Comparison of ENCODE assay signal across 8 cellular contexts in the genomic region with DNA sequence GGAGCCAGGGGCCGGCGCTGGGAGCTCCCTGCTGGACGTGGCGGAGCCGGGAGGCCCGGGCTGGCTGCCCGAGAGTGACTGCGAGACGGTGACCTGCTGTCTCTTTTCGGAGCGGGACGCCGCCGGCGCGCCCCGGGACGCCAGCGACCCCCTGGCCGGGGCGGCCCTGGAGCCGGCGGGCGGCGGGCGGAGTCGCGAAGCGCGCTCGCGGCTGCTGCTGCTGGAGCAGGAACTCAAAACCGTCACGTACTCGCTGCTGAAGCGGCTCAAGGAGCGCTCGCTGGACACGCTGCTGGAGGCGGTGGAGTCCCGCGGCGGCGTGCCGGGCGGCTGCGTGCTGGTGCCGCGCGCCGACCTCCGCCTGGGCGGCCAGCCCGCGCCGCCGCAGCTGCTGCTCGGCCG. TPM values are rescaled to one million over a fixed set of nuclear protein-coding genes. Genes with fewer than 3 reads are reported as not detected.
A peak's percentile ranks its signal among the peaks of the same experiment; 100 is the strongest.
DNase-seq lines count a peak whose midpoint lies in the region; ATAC-seq and TF ChIP-seq lines count a peak whose summit lies in the region.

No MANE protein-coding gene starts in this region.

- no peak for ATAC-seq in central memory CD8-positive, alpha-beta T cell (replicated peaks; ENCODE audit: extremely low read depth, poor library complexity, severe bottlenecking)
- no peak for ATAC-seq in stimulated activated naive B cell treated with anti-CD40 and anti-IgM and Interleukin-4, amounts not matched to agents 10 μg/mL and 1 μg/mL and 100 μg/mL, for 72 hours (replicated peaks)
- no peak for ATAC-seq in HG03108 (IDR thresholded peaks at IDR 0.05; ENCODE audit: unreplicated experiment)

- peaks cover 33% of the 10 kb centered on the region for H3K27me3 Mint-ChIP-seq in central memory CD8-positive, alpha-beta T cell
- H3K27me3 Mint-ChIP-seq in stimulated activated naive B cell treated with anti-CD40 and anti-IgM and Interleukin-4, amounts not matched to agents 10 μg/mL and 1 μg/mL and 100 μg/mL, for 72 hours = peaks cover 25 to 35% of the 10 kb centered on the region in 2 donors
- no peaks in the 10 kb centered on the region for H3K27me3 Mint-ChIP-seq in chondrocyte (ENCODE audit: low read depth)

- H2AFZ ChIP-seq in mesenchymal stem cell (ENCODE audit: low read depth, low read length) = no peak overlapping the region

- H3K4me1 Mint-ChIP-seq in central memory CD8-positive, alpha-beta T cell = peaks cover 22% of the 10 kb centered on the region
- peaks cover 11 to 24% of the 10 kb centered on the region in 2 donors for H3K4me1 Mint-ChIP-seq in stimulated activated naive B cell treated with anti-CD40 and anti-IgM and Interleukin-4, amounts not matched to agents 10 μg/mL and 1 μg/mL and 100 μg/mL, for 72 hours
- peaks cover 39% of the 10 kb centered on the region for H3K4me1 Mint-ChIP-seq in chondrocyte (ENCODE audit: low read depth)

- H2BK12ac ChIP-seq in mesenchymal stem cell (ENCODE audit: low read length in 2 of 2) = peak overlapping the region in 1 of 2 experiments; percentile 33

- H3K9ac ChIP-seq in mesenchymal stem cell (ENCODE audit: low read length) = peak overlapping the region; percentile 92

- H3K27ac ChIP-seq in mesenchymal stem cell (ENCODE audit: low read length, poor library complexity, severe bottlenecking) = no peak overlapping the region

- H3K4me2 ChIP-seq in mesenchymal stem cell (ENCODE audit: low read length, poor library complexity, severe bottlenecking) = peak overlapping the region; percentile 80

- no peak for TF ChIP-seq CTCF in chondrocyte (IDR thresholded peaks at IDR 0.05)

- under 1% methylated on average over 59 of the region's 59 CpGs for WGBS in mesenchymal stem cell

- no peaks in the 10 kb centered on the region for H3K27me3 ChIP-seq in MG63
- H3K27me3 ChIP-seq in mesenchymal stem cell (ENCODE audit: control insufficient read depth in 1 of 2, insufficient read depth in 1 of 2, low read length in 2 of 2) = no peaks in the 10 kb centered on the region

- no peak overlapping the region for H2BK5ac ChIP-seq in mesenchymal stem cell (ENCODE audit: low read depth, low read length, poor library complexity, severe bottlenecking)

- H3K27ac Mint-ChIP-seq in central memory CD8-positive, alpha-beta T cell (ENCODE audit: low read depth) = no peak overlapping the region
- H3K27ac Mint-ChIP-seq in stimulated activated naive B cell treated with anti-CD40 and anti-IgM and Interleukin-4, amounts not matched to agents 10 μg/mL and 1 μg/mL and 100 μg/mL, for 72 hours = no peak overlapping the region
- H3K27ac Mint-ChIP-seq in chondrocyte (ENCODE audit: unreplicated experiment) = no peak overlapping the region

- peak overlapping the region in 1 of 2 experiments; percentile 75 for H3K23ac ChIP-seq in mesenchymal stem cell (ENCODE audit: low read length in 2 of 2)

- peak overlapping the region; percentile 14 for H4K8ac ChIP-seq in mesenchymal stem cell (ENCODE audit: low read length)

- H3K36me3 ChIP-seq in MG63 = peaks cover 37% of the 10 kb centered on the region
- H3K36me3 ChIP-seq in mesenchymal stem cell (ENCODE audit: control insufficient read depth in 1 of 2, insufficient read depth in 2 of 2, low read depth in 1 of 2, low read length in 2 of 2) = peaks cover 6 to 31% of the 10 kb centered on the region in 2 experiments

- H3K4me3 ChIP-seq in MG63 = peak overlapping the region; percentile 75
- H3K4me3 ChIP-seq in mesenchymal stem cell (ENCODE audit: insufficient read depth in 1 of 2, low read depth in 1 of 2, low read length in 2 of 2) = peak overlapping the region; percentile 71 to 99

- H4K91ac ChIP-seq in mesenchymal stem cell (ENCODE audit: low read length) = no peak overlapping the region

- peak; percentile 28 for DNase-seq in ELF-1 (ENCODE audit: low read depth, low spot score)
- peak; percentile 34 for DNase-seq in MG63
- no peak for DNase-seq in central memory CD8-positive, alpha-beta T cell (ENCODE audit: low spot score in 2 of 2)
- DNase-seq in mesenchymal stem cell = peak; percentile 50
- no peak for DNase-seq in stimulated activated naive B cell treated with anti-CD40 and anti-IgM and Interleukin-4, amounts not matched to agents 10 μg/mL and 1 μg/mL and 100 μg/mL, for 72 hours
- DNase-seq in activated CD4-positive, CD25-positive, alpha-beta regulatory T cell treated with anti-CD3 and anti-CD28 coated beads, Interleukin-2, amount 50 U/mL, for 72 hours = no peak
- DNase-seq in chondrocyte (ENCODE audit: low spot score) = no peak

- H3K9me3 ChIP-seq in MG63 = no peaks in the 10 kb centered on the region
- no peaks in the 10 kb centered on the region for H3K9me3 ChIP-seq in mesenchymal stem cell (ENCODE audit: control insufficient read depth, low read length)

- H3K4ac ChIP-seq in mesenchymal stem cell (ENCODE audit: low read depth in 1 of 2, low read length in 2 of 2) = peak overlapping the region in 1 of 2 experiments; percentile 65

- peaks cover 20% of the 10 kb centered on the region for H3K79me1 ChIP-seq in mesenchymal stem cell (replicated peaks; ENCODE audit: low read length, poor library complexity, severe bottlenecking)

- H2BK120ac ChIP-seq in mesenchymal stem cell (ENCODE audit: low read depth, low read length) = no peak overlapping the region

- peak overlapping the region; percentile 67 to 80 for H3K14ac ChIP-seq in mesenchymal stem cell (ENCODE audit: low read length in 2 of 2)

- peaks cover 2% of the 10 kb centered on the region for H3K36me3 Mint-ChIP-seq in central memory CD8-positive, alpha-beta T cell (ENCODE audit: insufficient read depth)
- peaks cover 0 to 1% of the 10 kb centered on the region in 2 donors for H3K36me3 Mint-ChIP-seq in stimulated activated naive B cell treated with anti-CD40 and anti-IgM and Interleukin-4, amounts not matched to agents 10 μg/mL and 1 μg/mL and 100 μg/mL, for 72 hours
- H3K36me3 Mint-ChIP-seq in chondrocyte (ENCODE audit: low read depth) = peaks cover 1% of the 10 kb centered on the region

- peaks cover 41% of the 10 kb centered on the region for H3K4me1 ChIP-seq in mesenchymal stem cell (ENCODE audit: control insufficient read depth, insufficient read depth, low read depth, low read length)

- H3K18ac ChIP-seq in mesenchymal stem cell (ENCODE audit: low read depth in 1 of 2, low read length in 2 of 2) = peak overlapping the region; percentile 73 to 90

- peak overlapping the region; percentile 82 for H3K4me3 Mint-ChIP-seq in central memory CD8-positive, alpha-beta T cell
- H3K4me3 Mint-ChIP-seq in stimulated activated naive B cell treated with anti-CD40 and anti-IgM and Interleukin-4, amounts not matched to agents 10 μg/mL and 1 μg/mL and 100 μg/mL, for 72 hours = no peak overlapping the region
- no peak overlapping the region for H3K4me3 Mint-ChIP-seq in chondrocyte (ENCODE audit: unreplicated experiment)

- H2AK5ac ChIP-seq in mesenchymal stem cell (ENCODE audit: low read length, severe bottlenecking) = no peak overlapping the region

- H3K9me3 Mint-ChIP-seq in central memory CD8-positive, alpha-beta T cell = no peaks in the 10 kb centered on the region
- H3K9me3 Mint-ChIP-seq in stimulated activated naive B cell treated with anti-CD40 and anti-IgM and Interleukin-4, amounts not matched to agents 10 μg/mL and 1 μg/mL and 100 μg/mL, for 72 hours = no peaks in the 10 kb centered on the region
- no peaks in the 10 kb centered on the region for H3K9me3 Mint-ChIP-seq in chondrocyte (ENCODE audit: low read depth)

- peak overlapping the region; percentile 71 for H2BK15ac ChIP-seq in mesenchymal stem cell (ENCODE audit: low read depth, poor library complexity, severe bottlenecking)

RNA-seq across cellular contexts. Expression of gene SMAD6, which starts 1.5 kb away (rescaled TPM):
- total RNA-seq in MG63 (2014; rRNA removed; shearing (Covaris generic); ENCODE audit: low replicate concordance) = 34.3 and 37.8 TPM in 2 replicates
- polyA plus RNA-seq in mesenchymal stem cell (2013, experiment 1 of 2) = 5.5 TPM
- 5.6 TPM for polyA plus RNA-seq in mesenchymal stem cell (2013, experiment 2 of 2)
- 5.2 to 29.0 TPM (median 6.6 TPM) in 3 replicates for total RNA-seq in chondrocyte

Comparison
In these comparisons a context has a peak if more than half of its experiments do, and no peak if none do; other contexts are left out.
1. DNase-seq: peak in ELF-1 (single experiment), MG63 (single experiment) and mesenchymal stem cell (single experiment); none in central memory CD8-positive, alpha-beta T cell (0 of 2), stimulated activated naive B cell treated with anti-CD40 and anti-IgM and Interleukin-4, amounts not matched to agents 10 μg/mL and 1 μg/mL and 100 μg/mL, for 72 hours (single experiment), activated CD4-positive, CD25-positive, alpha-beta regulatory T cell treated with anti-CD3 and anti-CD28 coated beads, Interleukin-2, amount 50 U/mL, for 72 hours (single experiment) and chondrocyte (single experiment).